In genomic region chr14:22463763-22464173, GRCh38 we compare ENCODE assay signal across 13 cellular contexts.
"Had no signal": no experiment of that assay in that cellular context is flagged by ENCODE, and none has a peak within 500 bp of the region (broad histone marks: within the 10 kb centered on the region; RNA-seq: fewer than 3 reads in every experiment).

No MANE protein-coding gene starts in this region.

- H3K4me3 Mint-ChIP-seq: neural progenitor cell; stimulated activated naive B cell treated with anti-CD40 and anti-IgM and Interleukin-4, amounts not matched to agents 10 μg/mL and 1 μg/mL and 100 μg/mL, for 72 hours; T-helper 2 cell treated with Interferon-gamma antibody and Interleukin-4, amounts not matched to agents 5 μg/mL and 100 μg/mL, for 36 hours; type B pancreatic cell had no signal

- H3K27me3 Mint-ChIP-seq: stimulated activated naive B cell treated with anti-CD40 and anti-IgM and Interleukin-4, amounts not matched to agents 10 μg/mL and 1 μg/mL and 100 μg/mL, for 72 hours had no signal

- H3K27me3 ChIP-seq: heart right ventricle, neural progenitor cell, ovary had no signal

- H3K9me3 ChIP-seq: heart right ventricle, ovary had no signal

- H3K36me3 ChIP-seq: heart right ventricle, neural progenitor cell, ovary had no signal

- H3K9me3 Mint-ChIP-seq: neural progenitor cell; stimulated activated naive B cell treated with anti-CD40 and anti-IgM and Interleukin-4, amounts not matched to agents 10 μg/mL and 1 μg/mL and 100 μg/mL, for 72 hours; T-helper 2 cell treated with Interferon-gamma antibody and Interleukin-4, amounts not matched to agents 5 μg/mL and 100 μg/mL, for 36 hours; type B pancreatic cell had no signal

- H3K4me3 ChIP-seq: heart right ventricle, neural progenitor cell, ovary had no signal

- H3K4me2 ChIP-seq: neural progenitor cell had no signal

- H3K27ac Mint-ChIP-seq: neural progenitor cell; stimulated activated naive B cell treated with anti-CD40 and anti-IgM and Interleukin-4, amounts not matched to agents 10 μg/mL and 1 μg/mL and 100 μg/mL, for 72 hours; T-helper 2 cell treated with Interferon-gamma antibody and Interleukin-4, amounts not matched to agents 5 μg/mL and 100 μg/mL, for 36 hours; type B pancreatic cell had no signal

- H3K9ac ChIP-seq: neural progenitor cell had no signal

- H3K4me1 ChIP-seq: heart right ventricle had no signal

- H3K36me3 Mint-ChIP-seq: neural progenitor cell; stimulated activated naive B cell treated with anti-CD40 and anti-IgM and Interleukin-4, amounts not matched to agents 10 μg/mL and 1 μg/mL and 100 μg/mL, for 72 hours had no signal

- H3K27ac ChIP-seq: heart right ventricle, neural progenitor cell, ovary had no signal

- DNase-seq: activated CD4-positive, alpha-beta T cell treated with anti-CD3 and anti-CD28 coated beads, Interleukin-2, amount 50 U/mL, for 48 hours; activated CD4-positive, CD25-positive, alpha-beta regulatory T cell treated with anti-CD3 and anti-CD28 coated beads, Interleukin-2, amount 50 U/mL, for 72 hours; activated naive CD4-positive, alpha-beta T cell treated with Interleukin-2 at 50 U/mL for 16 hours; central memory CD4-positive, alpha-beta T cell; effector memory CD4-positive, alpha-beta T cell; ovary; small intestine; stimulated activated CD4-positive, alpha-beta T cell treated with anti-CD3 and anti-CD28 coated beads, Interleukin-1b, Interleukin-23, amount 100 ng/mL, for 48 hours; stimulated activated naive B cell treated with anti-CD40 and anti-IgM and Interleukin-4, amounts not matched to agents 10 μg/mL and 1 μg/mL and 100 μg/mL, for 72 hours had no signal

- H2AFZ ChIP-seq: neural progenitor cell had no signal
